Comparison of ENCODE assay signal across 10 cellular contexts in genomic region chr18:27185025-27185763, GRCh38. TPM values are rescaled to one million over a fixed set of nuclear protein-coding genes. Genes with fewer than 3 reads are reported as not detected.
DNase-seq lines count a peak whose midpoint lies in the region; ATAC-seq, FAIRE-seq and TF ChIP-seq lines count a peak whose summit lies in the region.
"Had no signal": no experiment of that assay in that cellular context is flagged by ENCODE, and none has a peak within 500 bp of the region (broad histone marks: within the 10 kb centered on the region; RNA-seq: fewer than 3 reads in every experiment).

Gene CHST9 (minus strand): TSS chr18:27185308. CDS start chr18:27142809, 42,499 bp downstream.

- peaks cover 6 to 8% of the 10 kb centered on the region in 2 donors for H3K9me3 Mint-ChIP-seq in effector memory CD8-positive, alpha-beta T cell

- TF ChIP-seq CTCF in astrocyte of the spinal cord (IDR thresholded peaks at IDR 0.05; ENCODE audit: low read depth, low read length): no peak
- no peak for TF ChIP-seq CTCF in kidney (IDR thresholded peaks at IDR 0.05; ENCODE audit: borderline replicate concordance, extremely low read depth, insufficient read depth)
- TF ChIP-seq CTCF in testis (IDR thresholded peaks at IDR 0.05): no peak

- H3K36me3 Mint-ChIP-seq in effector memory CD8-positive, alpha-beta T cell (ENCODE audit: insufficient read depth): no peaks in the 10 kb centered on the region

- in situ Hi-C loops in astrocyte of the spinal cord (cut with HindIII; ENCODE audit: low sequenced_read_pairs): no loop called here

- intact Hi-C loops in kidney (cut with DNase I) (no loop called here), testis (cut with DNase I; ENCODE audit: low total_unique reads) (no loop called here), left colon (cut with DNase I, micrococcal nuclease) (no loop called here)

- H3K9ac ChIP-seq in kidney (ENCODE audit: low read length in 2 of 2): peak within 1 kb of the TSS in 1 of 2 donors; percentile 29

- H3K4me1 ChIP-seq in kidney (ENCODE audit: control insufficient read depth in 1 of 2, insufficient read depth in 1 of 2, low read depth in 1 of 2, low read length in 2 of 2) (no peaks in the 10 kb centered on the region), testis (no peaks in the 10 kb centered on the region)

- no peak for FAIRE-seq in kidney (lab: Jason Lieb, UNC)

- no peak for TF ChIP-seq POLR2A in testis (IDR thresholded peaks at IDR 0.05)

- no peaks in the 10 kb centered on the region for H3K36me3 ChIP-seq in MG63
- no peaks in the 10 kb centered on the region for H3K36me3 ChIP-seq in kidney (ENCODE audit: control insufficient read depth in 1 of 2, insufficient read depth in 2 of 2, low read length in 2 of 2)
- H3K36me3 ChIP-seq in testis (ENCODE audit: low read depth, missing control alignments): no peaks in the 10 kb centered on the region

- H3K4me3 Mint-ChIP-seq in effector memory CD8-positive, alpha-beta T cell: no peak within 1 kb of the TSS

- no peak within 1 kb of the TSS for H3K27ac ChIP-seq in kidney (ENCODE audit: low read depth in 2 of 2, low read length in 2 of 2)
- H3K27ac ChIP-seq in testis: no peak within 1 kb of the TSS

- H3K9me3 ChIP-seq in MG63: no peaks in the 10 kb centered on the region
- no peaks in the 10 kb centered on the region for H3K9me3 ChIP-seq in kidney (ENCODE audit: control insufficient read depth in 1 of 2, low read length in 2 of 2)
- H3K9me3 ChIP-seq in testis: no peaks in the 10 kb centered on the region

- H3K4me3 ChIP-seq in MG63 (no peak within 1 kb of the TSS), astrocyte of the spinal cord (ENCODE audit: low read depth, low read length) (peak within 1 kb of the TSS; percentile 14), kidney (ENCODE audit: low read length in 2 of 2) (peak within 1 kb of the TSS; percentile 46 to 50), testis (peak within 1 kb of the TSS; percentile 39 to 57)

- ATAC-seq in GM21390 (IDR thresholded peaks at IDR 0.05; ENCODE audit: unreplicated experiment) (no peak), left colon (no peak)
- no peak for ATAC-seq in effector memory CD8-positive, alpha-beta T cell (replicated peaks)

- peaks cover 6 to 21% of the 10 kb centered on the region in 2 donors for H3K27me3 Mint-ChIP-seq in effector memory CD8-positive, alpha-beta T cell

- H3K27me3 ChIP-seq in MG63 (peaks cover 12% of the 10 kb centered on the region), testis (no peaks in the 10 kb centered on the region)

- DNase-seq in MG63 (peak; percentile 13), astrocyte of the spinal cord (ENCODE audit: low read depth, low spot score) (no peak), kidney (peak; percentile 76), testis (peak; percentile 49), NCI-H1092 treated with DMSO at 0.1 percent for 48 hours (lab: John Stamatoyannopoulos, UW) (no peak), left colon (no peak)
- DNase-seq in effector memory CD8-positive, alpha-beta T cell: no peak
- DNase-seq: KBM-7 had no signal

- H3K4me1 Mint-ChIP-seq in effector memory CD8-positive, alpha-beta T cell (ENCODE audit: low read depth in 2 of 2): no peaks in the 10 kb centered on the region

- H3K27ac Mint-ChIP-seq in effector memory CD8-positive, alpha-beta T cell: no peak within 1 kb of the TSS

- WGBS in testis, 2 donors: 5 to 9% methylated on average over 16 to 49 of the region's 67 CpGs

RNA-seq across cellular contexts. Expression of gene CHST9, which starts in this region (rescaled TPM):
- total RNA-seq in MG63 (2014; rRNA removed; shearing (Covaris generic); ENCODE audit: low replicate concordance): 1.8 TPM in 1 of 2 replicates, not detected in the other
- total RNA-seq in kidney (9.8 TPM), testis (10 to 100 TPM; 20.9 to 25.5 TPM), left colon (under 1 TPM in 1 of 2 donors, not detected in 1; 0.20 TPM)
- polyA plus RNA-seq in kidney (ENCODE audit: insufficient read depth, low read depth, low replicate concordance) (1.5 TPM), testis (ENCODE audit: insufficient read depth, low read depth, low replicate concordance) (9.6 TPM)
- total RNA-seq: activated CD8-positive, alpha-beta memory T cell treated with anti-CD3 and anti-CD28 coated beads for 36 hours had no signal

Comparison
In these comparisons a context has a peak if more than half of its experiments do, and no peak if none do; other contexts are left out.
1. DNase-seq: peak in MG63 (single experiment), kidney (single experiment) and testis (single experiment); none in astrocyte of the spinal cord (single experiment), NCI-H1092 treated with DMSO at 0.1 percent for 48 hours (single experiment), effector memory CD8-positive, alpha-beta T cell (0 of 3) and left colon (0 of 2).